ENCODE assay signal across 23 cellular contexts in genomic region chr12:42631507-42631906, GRCh38. TPM values are rescaled to one million over a fixed set of nuclear protein-coding genes. Genes with fewer than 3 reads are reported as not detected.
DNase-seq lines count a peak whose midpoint lies in the region; ATAC-seq, FAIRE-seq and TF ChIP-seq lines count a peak whose summit lies in the region.
"Had no signal": no experiment of that assay in that cellular context is flagged by ENCODE, and none has a peak within 500 bp of the region (broad histone marks: within the 10 kb centered on the region; RNA-seq: fewer than 3 reads in every experiment).

No MANE protein-coding gene starts in this region.

- no peak overlapping the region for H3K27ac Mint-ChIP-seq in activated T-cell treated with anti-CD3 and anti-CD28 coated beads, Interleukin-2, amount 50 U/mL, for 24 hours
- H3K27ac Mint-ChIP-seq: activated CD4-positive, alpha-beta T cell treated with anti-CD3 and anti-CD28 coated beads, Interleukin-2, amount 10 ng/mL, durations not matched to agents 7 days and 5 days; stimulated activated naive B cell treated with anti-CD40 and anti-IgM and Interleukin-4, amounts not matched to agents 10 μg/mL and 1 μg/mL and 100 μg/mL, for 72 hours had no signal

- TF ChIP-seq EP300 in A549 (IDR thresholded peaks at IDR 0.05), result no peak

- CTCF ChIA-PET in A549 (lab: Yijun Ruan, JAX), result no interaction called here

- no peak for TF ChIP-seq POLR2A in A549 (IDR thresholded peaks at IDR 0.05; ENCODE audit: low read length)

- no peak for ATAC-seq in A549
- ATAC-seq in HG02870 (IDR thresholded peaks at IDR 0.05; ENCODE audit: unreplicated experiment), result no peak
- ATAC-seq: Panc1; stimulated activated naive B cell treated with anti-CD40 and anti-IgM and Interleukin-4, amounts not matched to agents 10 μg/mL and 1 μg/mL and 100 μg/mL, for 72 hours had no signal

- H3K4me1 ChIP-seq in A549, result no peaks in the 10 kb centered on the region; the same call in 2 of the 3 replicates

- no peak overlapping the region for H3K4me3 Mint-ChIP-seq in activated T-cell treated with anti-CD3 and anti-CD28 coated beads, Interleukin-2, amount 50 U/mL, for 24 hours
- H3K4me3 Mint-ChIP-seq: activated CD4-positive, alpha-beta T cell treated with anti-CD3 and anti-CD28 coated beads, Interleukin-2, amount 10 ng/mL, durations not matched to agents 7 days and 5 days; endodermal cell; neural crest cell; stimulated activated naive B cell treated with anti-CD40 and anti-IgM and Interleukin-4, amounts not matched to agents 10 μg/mL and 1 μg/mL and 100 μg/mL, for 72 hours had no signal

- TF ChIP-seq CTCF in A549 (IDR thresholded peaks at IDR 0.05), result no peak

- H3K4me2 ChIP-seq in A549, result peak overlapping the region; percentile 29; the same call in 2 of the 3 replicates

- DNase-seq in A549 (ENCODE audit: low read depth in 1 of 2, low spot score in 1 of 2) (no peak), MV-4-11 (lab: John Stamatoyannopoulos, UW) (peak; percentile 98), SKM-1 treated with dmso at 0.1 percent for 144 hours (lab: John Stamatoyannopoulos, UW; ENCODE audit: unreplicated experiment) (peak; percentile 74), medulla oblongata (ENCODE audit: extremely low spot score) (peak; percentile 34), NCI-H1930 (lab: John Stamatoyannopoulos, UW) (no peak), NCI-H2029 treated with DMSO at 0.1 percent for 48 hours (lab: John Stamatoyannopoulos, UW) (no peak)
- DNase-seq in activated T-cell treated with anti-CD3 and anti-CD28 coated beads, Interleukin-2, amount 50 U/mL, for 24 hours, result no peak
- DNase-seq: 8988T; activated CD4-positive, alpha-beta T cell treated with anti-CD3 and anti-CD28 coated beads, Interleukin-2, amount 10 ng/mL, durations not matched to agents 7 days and 5 days; activated CD8-positive, alpha-beta memory T cell treated with anti-CD3 and anti-CD28 coated beads, Interleukin-2, amount 50 U/mL, for 4 hours; aorta; DMS 273 treated with DMSO at 0.1 percent for 48 hours; endodermal cell; GF-D8; hypothalamus; MG63; NCI-H524 treated with DMSO at 0.1 percent for 48 hours; stimulated activated naive B cell treated with anti-CD40 and anti-IgM and Interleukin-4, amounts not matched to agents 10 μg/mL and 1 μg/mL and 100 μg/mL, for 72 hours; tibial artery had no signal

- no peak overlapping the region for H3K4me3 ChIP-seq in A549
- H3K4me3 ChIP-seq: MG63, tibial artery had no signal

- POLR2A ChIA-PET in A549 (lab: Yijun Ruan, JAX), result no interaction called here

- no peaks in the 10 kb centered on the region for H3K27me3 Mint-ChIP-seq in activated T-cell treated with anti-CD3 and anti-CD28 coated beads, Interleukin-2, amount 50 U/mL, for 24 hours
- H3K27me3 Mint-ChIP-seq: activated CD4-positive, alpha-beta T cell treated with anti-CD3 and anti-CD28 coated beads, Interleukin-2, amount 10 ng/mL, durations not matched to agents 7 days and 5 days had no signal

- no peaks in the 10 kb centered on the region for H3K4me1 Mint-ChIP-seq in activated T-cell treated with anti-CD3 and anti-CD28 coated beads, Interleukin-2, amount 50 U/mL, for 24 hours (ENCODE audit: low read depth)
- H3K4me1 Mint-ChIP-seq: activated CD4-positive, alpha-beta T cell treated with anti-CD3 and anti-CD28 coated beads, Interleukin-2, amount 10 ng/mL, durations not matched to agents 7 days and 5 days; endodermal cell; neural crest cell; stimulated activated naive B cell treated with anti-CD40 and anti-IgM and Interleukin-4, amounts not matched to agents 10 μg/mL and 1 μg/mL and 100 μg/mL, for 72 hours had no signal

- H3K9me3 ChIP-seq in A549, result no peaks in the 10 kb centered on the region
- H3K9me3 ChIP-seq: MG63, tibial artery had no signal

- FAIRE-seq in A549 (lab: Jason Lieb, UNC), result no peak
- FAIRE-seq: GM12892 had no signal

- no peaks in the 10 kb centered on the region for H3K9me3 Mint-ChIP-seq in activated T-cell treated with anti-CD3 and anti-CD28 coated beads, Interleukin-2, amount 50 U/mL, for 24 hours
- H3K9me3 Mint-ChIP-seq: activated CD4-positive, alpha-beta T cell treated with anti-CD3 and anti-CD28 coated beads, Interleukin-2, amount 10 ng/mL, durations not matched to agents 7 days and 5 days; neural crest cell had no signal

- 74% methylated on average over 1 of the region's 1 CpG for WGBS in A549 (ENCODE audit: missing lambda C conversion rate)

- H3K36me3 Mint-ChIP-seq in activated T-cell treated with anti-CD3 and anti-CD28 coated beads, Interleukin-2, amount 50 U/mL, for 24 hours (ENCODE audit: low read depth), result no peaks in the 10 kb centered on the region
- H3K36me3 Mint-ChIP-seq: stimulated activated naive B cell treated with anti-CD40 and anti-IgM and Interleukin-4, amounts not matched to agents 10 μg/mL and 1 μg/mL and 100 μg/mL, for 72 hours had no signal

- no peak for TF ChIP-seq RAD21 in A549 (conservative IDR thresholded peaks at IDR 0.05 in 1 of 2, IDR thresholded peaks at IDR 0.05 in 1 of 2)

- no peak overlapping the region; a peak in 2 of 6 replicates for H3K27ac ChIP-seq in A549
- H3K27ac ChIP-seq: tibial artery had no signal

TF ChIP-seq in A549, 52 proteins besides CTCF, POLR2A, EP300 and RAD21:
- TF ChIP-seq RARB (CRISPR knock-in tag; IDR thresholded peaks at IDR 0.05), result no peak
TF ChIP-seq in A549: peak in this region for 0.

RNA-seq across cellular contexts. Expression of gene PRICKLE1, which starts 42.0 kb away (rescaled TPM):
- polyA plus RNA-seq in A549 (2011; rRNA removed), result 1.4 and 1.8 TPM in 2 replicates
- polyA plus RNA-seq in A549 (2012; cell fraction: cytosol; rRNA removed), result 0.21 and 0.45 TPM in 2 replicates
- polyA plus RNA-seq in A549 (2012; cell fraction: nucleus; rRNA removed), result 0.10 and 0.45 TPM in 2 replicates
- 1.1 to 1.5 TPM (median 1.4 TPM) in 3 replicates for polyA plus RNA-seq in A549 (2017; fragmentation: RNase III; extraction: RNeasy Plus Mini Kit Qiagen cat#74134 plus additional on column Dnase treatment)
- polyA minus RNA-seq in A549 (2011; rRNA and poly(A)+ RNA removed), result 1.6 and 4.1 TPM in 2 replicates

Comparison
In these comparisons a context has a peak if more than half of its experiments do, and no peak if none do; other contexts are left out.
1. DNase-seq: peak in MV-4-11 (single experiment), SKM-1 treated with dmso at 0.1 percent for 144 hours (single experiment) and medulla oblongata (single experiment); none in A549 (0 of 2), activated T-cell treated with anti-CD3 and anti-CD28 coated beads, Interleukin-2, amount 50 U/mL, for 24 hours (single experiment), NCI-H1930 (0 of 2) and NCI-H2029 treated with DMSO at 0.1 percent for 48 hours (single experiment).